ENCODE assay signal across 8 cellular contexts in the genomic region with DNA sequence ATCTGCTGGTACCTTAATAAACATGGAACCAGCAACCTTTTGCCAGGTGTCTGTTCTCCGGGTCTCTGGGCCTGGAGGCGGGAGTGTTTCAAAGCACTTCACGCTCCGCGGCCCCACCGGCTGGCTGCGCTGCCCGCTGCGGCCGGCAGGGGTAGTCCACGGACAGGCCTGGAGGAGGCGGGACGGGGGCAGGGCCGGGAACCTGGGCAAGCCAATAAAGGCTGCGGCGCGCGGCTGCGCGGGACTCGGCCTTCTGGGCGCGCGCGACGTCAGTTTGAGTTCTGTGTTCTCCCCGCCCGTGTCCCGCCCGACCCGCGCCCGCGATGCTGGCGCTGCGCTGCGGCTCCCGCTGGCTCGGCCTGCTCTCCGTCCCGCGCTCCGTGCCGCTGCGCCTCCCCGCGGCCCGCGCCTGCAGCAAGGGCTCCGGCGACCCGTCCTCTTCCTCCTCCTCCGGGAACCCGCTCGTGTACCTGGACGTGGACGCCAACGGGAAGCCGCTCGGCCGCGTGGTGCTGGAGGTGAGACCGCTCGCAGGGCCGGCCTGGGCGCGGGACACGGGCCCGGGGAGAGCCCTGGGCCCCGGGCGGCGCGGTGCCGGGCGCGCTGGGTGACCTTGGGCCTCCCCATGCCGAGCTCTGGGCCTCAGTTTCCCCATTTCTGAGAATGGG. TPM values are rescaled to one million over a fixed set of nuclear protein-coding genes. Genes with fewer than 3 reads are reported as not detected.
DNase-seq lines count a peak whose midpoint lies in the region; ATAC-seq and TF ChIP-seq lines count a peak whose summit lies in the region.

TSS of gene PPIF (plus strand) at position 244 of the 668 bp plus-strand sequence. CDS start at position 324, 80 bp downstream.

- peak within 1 kb of the TSS; percentile 86 to 92 (median 88) for H3K4me3 Mint-ChIP-seq in IgD-negative memory B cell
- peak within 1 kb of the TSS; percentile 88 to 92 for H3K4me3 Mint-ChIP-seq in activated T-cell treated with anti-CD3 and anti-CD28 coated beads, Interleukin-2, amount 50 U/mL, for 72 hours

- peak; percentile 77 for ATAC-seq in GM21529 (IDR thresholded peaks at IDR 0.05; ENCODE audit: unreplicated experiment)
- peak; percentile 88 to 92 for ATAC-seq in activated T-cell treated with anti-CD3 and anti-CD28 coated beads, Interleukin-2, amount 50 U/mL, for 72 hours (replicated peaks in 1 of 2)

- H3K4me3 ChIP-seq in esophagus muscularis mucosa = peak within 1 kb of the TSS; percentile 72 to 94 (median 88)

- H3K9me3 Mint-ChIP-seq in IgD-negative memory B cell = no peaks in the 10 kb centered on the region
- H3K9me3 Mint-ChIP-seq in activated T-cell treated with anti-CD3 and anti-CD28 coated beads, Interleukin-2, amount 50 U/mL, for 72 hours = no peaks in the 10 kb centered on the region

- H3K27ac ChIP-seq in esophagus muscularis mucosa (replicated peaks in 1 of 4) = peak within 1 kb of the TSS; percentile 84 to 94 (median 92)

- intact Hi-C loops in esophagus muscularis mucosa (cut with DNase I) = no loop called here

- peak; percentile 95 to 100 (median 99) for TF ChIP-seq CTCF in esophagus muscularis mucosa (IDR thresholded peaks at IDR 0.05)

- under 1% methylated on average over 31 of the region's 77 CpGs for WGBS in esophagus muscularis mucosa

- no peak for TF ChIP-seq EP300 in esophagus muscularis mucosa (IDR thresholded peaks at IDR 0.05)

- H3K27me3 ChIP-seq in esophagus muscularis mucosa = no peaks in the 10 kb centered on the region

- peak within 1 kb of the TSS; percentile 91 to 95 (median 93) for H3K27ac Mint-ChIP-seq in IgD-negative memory B cell
- H3K27ac Mint-ChIP-seq in activated T-cell treated with anti-CD3 and anti-CD28 coated beads, Interleukin-2, amount 50 U/mL, for 72 hours = peak within 1 kb of the TSS; percentile 98

- no peaks in the 10 kb centered on the region for H3K36me3 Mint-ChIP-seq in IgD-negative memory B cell
- H3K36me3 Mint-ChIP-seq in activated T-cell treated with anti-CD3 and anti-CD28 coated beads, Interleukin-2, amount 50 U/mL, for 72 hours (ENCODE audit: insufficient read depth in 2 of 2) = peaks cover 17 to 21% of the 10 kb centered on the region in 2 donors

- no peaks in the 10 kb centered on the region for H3K9me3 ChIP-seq in esophagus muscularis mucosa

- peak; percentile 90 for TF ChIP-seq POLR2A in esophagus muscularis mucosa (IDR thresholded peaks at IDR 0.05; ENCODE audit: low read depth)

- peaks cover 27 to 35% (median 32%) of the 10 kb centered on the region in 4 donors for H3K36me3 ChIP-seq in esophagus muscularis mucosa

- peak; percentile 41 for DNase-seq in DMS79 (lab: John Stamatoyannopoulos, UW)
- peak; percentile 95 to 98 for DNase-seq in activated T-cell treated with anti-CD3 and anti-CD28 coated beads, Interleukin-2, amount 50 U/mL, for 72 hours
- peak; percentile 99 for DNase-seq in esophagus muscularis mucosa (ENCODE audit: extremely low spot score)
- peak; percentile 92 for DNase-seq in myocyte (ENCODE audit: low read depth)
- peak; percentile 84 to 89 for DNase-seq in stimulated activated CD8-positive, alpha-beta memory T cell treated with anti-CD3 and anti-CD28 coated beads, Interleukin-7, amount 100 ng/mL, for 4 hours (ENCODE audit: low read depth in 2 of 2)

- no peaks in the 10 kb centered on the region for H3K27me3 Mint-ChIP-seq in IgD-negative memory B cell
- no peaks in the 10 kb centered on the region for H3K27me3 Mint-ChIP-seq in activated T-cell treated with anti-CD3 and anti-CD28 coated beads, Interleukin-2, amount 50 U/mL, for 72 hours (ENCODE audit: low read depth)

- peaks cover 9 to 13% (median 10%) of the 10 kb centered on the region in 3 donors for H3K4me1 Mint-ChIP-seq in IgD-negative memory B cell
- peaks cover 32% of the 10 kb centered on the region for H3K4me1 Mint-ChIP-seq in activated T-cell treated with anti-CD3 and anti-CD28 coated beads, Interleukin-2, amount 50 U/mL, for 72 hours (ENCODE audit: low read depth)

- peaks cover 19 to 46% (median 41%) of the 10 kb centered on the region in 4 donors for H3K4me1 ChIP-seq in esophagus muscularis mucosa

TF ChIP-seq in PFSK-1, 5 proteins besides CTCF, POLR2A, EP300 and RAD21:
- TF ChIP-seq SIN3A (IDR thresholded peaks at IDR 0.05; ENCODE audit: borderline replicate concordance, insufficient read depth, low read length) (no peak), FOXP2 (optimal IDR thresholded peaks at IDR 0.05; ENCODE audit: borderline replicate concordance, extremely low read depth, extremely low read length, insufficient read depth) (no peak), TAF1 (IDR thresholded peaks at IDR 0.05; ENCODE audit: borderline replicate concordance, insufficient read depth, low read length) (peak; percentile 80), POLR2AphosphoS5 (IDR thresholded peaks at IDR 0.05; ENCODE audit: low read depth, low read length) (peak; percentile 80)
- TF ChIP-seq, protein P1, sequence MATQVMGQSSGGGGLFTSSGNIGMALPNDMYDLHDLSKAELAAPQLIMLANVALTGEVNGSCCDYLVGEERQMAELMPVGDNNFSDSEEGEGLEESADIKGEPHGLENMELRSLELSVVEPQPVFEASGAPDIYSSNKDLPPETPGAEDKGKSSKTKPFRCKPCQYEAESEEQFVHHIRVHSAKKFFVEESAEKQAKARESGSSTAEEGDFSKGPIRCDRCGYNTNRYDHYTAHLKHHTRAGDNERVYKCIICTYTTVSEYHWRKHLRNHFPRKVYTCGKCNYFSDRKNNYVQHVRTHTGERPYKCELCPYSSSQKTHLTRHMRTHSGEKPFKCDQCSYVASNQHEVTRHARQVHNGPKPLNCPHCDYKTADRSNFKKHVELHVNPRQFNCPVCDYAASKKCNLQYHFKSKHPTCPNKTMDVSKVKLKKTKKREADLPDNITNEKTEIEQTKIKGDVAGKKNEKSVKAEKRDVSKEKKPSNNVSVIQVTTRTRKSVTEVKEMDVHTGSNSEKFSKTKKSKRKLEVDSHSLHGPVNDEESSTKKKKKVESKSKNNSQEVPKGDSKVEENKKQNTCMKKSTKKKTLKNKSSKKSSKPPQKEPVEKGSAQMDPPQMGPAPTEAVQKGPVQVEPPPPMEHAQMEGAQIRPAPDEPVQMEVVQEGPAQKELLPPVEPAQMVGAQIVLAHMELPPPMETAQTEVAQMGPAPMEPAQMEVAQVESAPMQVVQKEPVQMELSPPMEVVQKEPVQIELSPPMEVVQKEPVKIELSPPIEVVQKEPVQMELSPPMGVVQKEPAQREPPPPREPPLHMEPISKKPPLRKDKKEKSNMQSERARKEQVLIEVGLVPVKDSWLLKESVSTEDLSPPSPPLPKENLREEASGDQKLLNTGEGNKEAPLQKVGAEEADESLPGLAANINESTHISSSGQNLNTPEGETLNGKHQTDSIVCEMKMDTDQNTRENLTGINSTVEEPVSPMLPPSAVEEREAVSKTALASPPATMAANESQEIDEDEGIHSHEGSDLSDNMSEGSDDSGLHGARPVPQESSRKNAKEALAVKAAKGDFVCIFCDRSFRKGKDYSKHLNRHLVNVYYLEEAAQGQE (IDR thresholded peaks at IDR 0.05; ENCODE audit: insufficient read depth in 1 of 2, low read depth in 2 of 2, low read length in 2 of 2) = 0 out of 4 replicates have a peak, but pooled peaks of 1 of the 2 experiments have one; percentile 6

RNA-seq across cellular contexts. Expression of gene PPIF, which starts in this region (rescaled TPM):
- 20.8 TPM for polyA plus RNA-seq in IgD-negative memory B cell
- 214 TPM for polyA plus RNA-seq in PFSK-1 (2012; ENCODE audit: insufficient read length, low read depth)
- 100 to 1,000 TPM; 102 to 104 TPM for total RNA-seq in activated T-cell treated with anti-CD3 and anti-CD28 coated beads, Interleukin-2, amount 50 U/mL, for 72 hours
- total RNA-seq in esophagus muscularis mucosa = 10 to 100 TPM; 19.5 to 42.2 (median 24.4) TPM
- total RNA-seq in myocyte = 9.8 and 24.5 TPM in 2 replicates
- polyA plus RNA-seq in myocyte (2012) = 14.8 TPM

Comparison
In these comparisons a context has a peak if more than half of its experiments do, and no peak if none do; other contexts are left out.
1. Peak in every context shown above with its lines: DNase-seq, ATAC-seq, H3K4me3 ChIP-seq and H3K27ac ChIP-seq.
2. DNase-seq: peak in every context shown above with its lines; median percentile 99 in esophagus muscularis mucosa; 96 in activated T-cell treated with anti-CD3 and anti-CD28 coated beads, Interleukin-2, amount 50 U/mL, for 72 hours; 92 in myocyte; 86 in stimulated activated CD8-positive, alpha-beta memory T cell treated with anti-CD3 and anti-CD28 coated beads, Interleukin-7, amount 100 ng/mL, for 4 hours; 41 in DMS79.